In genomic region chr7:16348251-16348650, GRCh38 we compare ENCODE assay signal across 17 cellular contexts.
DNase-seq lines count a peak whose midpoint lies in the region; ATAC-seq and TF ChIP-seq lines count a peak whose summit lies in the region.
"Had no signal": no experiment of that assay in that cellular context is flagged by ENCODE, and none has a peak within 500 bp of the region (broad histone marks: within the 10 kb centered on the region; RNA-seq: fewer than 3 reads in every experiment).

No MANE protein-coding gene starts in this region.

- H3K27ac Mint-ChIP-seq in glutamatergic neuron (ENCODE audit: unreplicated experiment) (peak overlapping the region; percentile 26), progenitor cell of endocrine pancreas (peak overlapping the region; percentile 43)
- H3K27ac Mint-ChIP-seq in activated T-helper 2 cell treated with anti-CD3 and anti-CD28 coated beads, Interferon-gamma antibody, Interleukin-2, Interleukin-4, amounts not matched to agents 10 μg/mL and 5 μg/mL and 100 μg/mL, durations not matched to agents 14 hours and 24 hours and 36 hours = no peak overlapping the region
- H3K27ac Mint-ChIP-seq: CD4-positive, alpha-beta T cell had no signal

- DNase-seq in NCI-H2171 treated with DMSO at 0.1 percent for 48 hours (lab: John Stamatoyannopoulos, UW) (peak; percentile 54), NCI-H2171 (lab: John Stamatoyannopoulos, UW) (no peak), NCI-H82 (lab: John Stamatoyannopoulos, UW) (peak; percentile 69), glutamatergic neuron (no peak), progenitor cell of endocrine pancreas (ENCODE audit: low spot score, unreplicated experiment) (no peak), NOMO-1 (lab: John Stamatoyannopoulos, UW; ENCODE audit: unreplicated experiment in 2 of 2) (no peak)
- DNase-seq in activated T-helper 2 cell treated with anti-CD3 and anti-CD28 coated beads, Interferon-gamma antibody, Interleukin-2, Interleukin-4, amounts not matched to agents 10 μg/mL and 5 μg/mL and 100 μg/mL, durations not matched to agents 14 hours and 24 hours and 36 hours (ENCODE audit: low spot score) = no peak
- DNase-seq: CD4-positive, alpha-beta T cell; DND-41; NCI-H1417 treated with DMSO at 0.1 percent for 48 hours; NCI-H2029 treated with DMSO at 0.1 percent for 48 hours; NCI-H345; NCI-H748 treated with DMSO at 0.1 percent for 48 hours; RPMI8226 had no signal

- intact Hi-C loops in activated T-helper 2 cell treated with anti-CD3 and anti-CD28 coated beads, Interferon-gamma antibody, Interleukin-2, Interleukin-4, amounts not matched to agents 10 μg/mL and 5 μg/mL and 100 μg/mL, durations not matched to agents 14 hours and 24 hours and 36 hours (cut with micrococcal nuclease) = no loop called here

- no peak for TF ChIP-seq CTCF in glutamatergic neuron (IDR thresholded peaks at IDR 0.05; ENCODE audit: partially characterized antibody, unreplicated experiment)
- no peak for TF ChIP-seq CTCF in progenitor cell of endocrine pancreas (IDR thresholded peaks at IDR 0.05; ENCODE audit: unreplicated experiment)

- H3K4me3 Mint-ChIP-seq in glutamatergic neuron (ENCODE audit: unreplicated experiment) = no peak overlapping the region
- no peak overlapping the region for H3K4me3 Mint-ChIP-seq in progenitor cell of endocrine pancreas (ENCODE audit: low read depth)
- no peak overlapping the region for H3K4me3 Mint-ChIP-seq in activated T-helper 2 cell treated with anti-CD3 and anti-CD28 coated beads, Interferon-gamma antibody, Interleukin-2, Interleukin-4, amounts not matched to agents 10 μg/mL and 5 μg/mL and 100 μg/mL, durations not matched to agents 14 hours and 24 hours and 36 hours (ENCODE audit: low read depth)
- H3K4me3 Mint-ChIP-seq: CD4-positive, alpha-beta T cell; HFFc6 had no signal

- H3K9me3 Mint-ChIP-seq in glutamatergic neuron (ENCODE audit: unreplicated experiment) (no peaks in the 10 kb centered on the region), progenitor cell of endocrine pancreas (ENCODE audit: low read depth) (peaks cover 26% of the 10 kb centered on the region)
- H3K9me3 Mint-ChIP-seq in activated T-helper 2 cell treated with anti-CD3 and anti-CD28 coated beads, Interferon-gamma antibody, Interleukin-2, Interleukin-4, amounts not matched to agents 10 μg/mL and 5 μg/mL and 100 μg/mL, durations not matched to agents 14 hours and 24 hours and 36 hours = peaks cover 10% of the 10 kb centered on the region

- ATAC-seq in GM21390 (IDR thresholded peaks at IDR 0.05; ENCODE audit: unreplicated experiment) = no peak
- ATAC-seq: A549 had no signal

- no peaks in the 10 kb centered on the region for H3K27me3 Mint-ChIP-seq in glutamatergic neuron (ENCODE audit: unreplicated experiment)
- no peaks in the 10 kb centered on the region for H3K27me3 Mint-ChIP-seq in progenitor cell of endocrine pancreas
- no peaks in the 10 kb centered on the region for H3K27me3 Mint-ChIP-seq in activated T-helper 2 cell treated with anti-CD3 and anti-CD28 coated beads, Interferon-gamma antibody, Interleukin-2, Interleukin-4, amounts not matched to agents 10 μg/mL and 5 μg/mL and 100 μg/mL, durations not matched to agents 14 hours and 24 hours and 36 hours (ENCODE audit: low read depth)
- H3K27me3 Mint-ChIP-seq: CD4-positive, alpha-beta T cell had no signal

- H3K36me3 Mint-ChIP-seq in glutamatergic neuron (ENCODE audit: unreplicated experiment) = peaks cover 14% of the 10 kb centered on the region
- no peaks in the 10 kb centered on the region for H3K36me3 Mint-ChIP-seq in progenitor cell of endocrine pancreas (ENCODE audit: insufficient read depth)
- H3K36me3 Mint-ChIP-seq in activated T-helper 2 cell treated with anti-CD3 and anti-CD28 coated beads, Interferon-gamma antibody, Interleukin-2, Interleukin-4, amounts not matched to agents 10 μg/mL and 5 μg/mL and 100 μg/mL, durations not matched to agents 14 hours and 24 hours and 36 hours (ENCODE audit: low read depth) = no peaks in the 10 kb centered on the region

- peaks cover 13% of the 10 kb centered on the region for H3K4me1 Mint-ChIP-seq in glutamatergic neuron (ENCODE audit: low read depth, unreplicated experiment)
- no peaks in the 10 kb centered on the region for H3K4me1 Mint-ChIP-seq in progenitor cell of endocrine pancreas (ENCODE audit: low read depth)
- no peaks in the 10 kb centered on the region for H3K4me1 Mint-ChIP-seq in activated T-helper 2 cell treated with anti-CD3 and anti-CD28 coated beads, Interferon-gamma antibody, Interleukin-2, Interleukin-4, amounts not matched to agents 10 μg/mL and 5 μg/mL and 100 μg/mL, durations not matched to agents 14 hours and 24 hours and 36 hours (ENCODE audit: low read depth)

Comparison
In these comparisons a context has a peak if more than half of its experiments do, and no peak if none do; other contexts are left out.
1. DNase-seq: peak in NCI-H2171 treated with DMSO at 0.1 percent for 48 hours (single experiment) and NCI-H82 (single experiment); none in NCI-H2171 (single experiment), glutamatergic neuron (single experiment), progenitor cell of endocrine pancreas (single experiment), NOMO-1 (0 of 2) and activated T-helper 2 cell treated with anti-CD3 and anti-CD28 coated beads, Interferon-gamma antibody, Interleukin-2, Interleukin-4, amounts not matched to agents 10 μg/mL and 5 μg/mL and 100 μg/mL, durations not matched to agents 14 hours and 24 hours and 36 hours (single experiment).